Comparison of ENCODE assay signal across 27 cellular contexts in the genomic region with DNA sequence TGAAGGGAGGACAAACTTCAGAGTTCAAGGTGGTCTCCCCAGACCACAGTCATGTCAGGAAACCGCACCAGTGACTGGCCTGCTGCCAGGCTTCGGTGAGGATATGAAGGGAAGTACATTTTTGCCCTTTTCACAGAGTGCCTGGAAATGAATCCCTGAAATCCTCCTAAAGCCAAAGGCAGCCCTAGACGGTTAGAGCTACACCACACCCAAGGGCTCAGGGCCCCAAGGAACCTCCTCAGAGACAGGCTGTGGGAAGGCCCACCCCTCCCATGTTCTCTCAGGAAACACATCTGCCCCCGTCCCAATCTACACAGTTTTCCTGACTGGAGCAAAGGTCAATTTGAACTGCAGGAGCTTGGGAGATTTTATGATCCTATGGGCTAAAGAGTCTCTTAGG. TPM values are rescaled to one million over a fixed set of nuclear protein-coding genes. Genes with fewer than 3 reads are reported as not detected.
A peak's percentile ranks its signal among the peaks of the same experiment; 100 is the strongest.
DNase-seq lines count a peak whose midpoint lies in the region; ATAC-seq, FAIRE-seq and TF ChIP-seq lines count a peak whose summit lies in the region.
"Had no signal": no experiment of that assay in that cellular context is flagged by ENCODE, and none has a peak within 500 bp of the region (broad histone marks: within the 10 kb centered on the region; RNA-seq: fewer than 3 reads in every experiment).

No MANE protein-coding gene starts in this region.

- no peak overlapping the region for H3K4me2 ChIP-seq in endothelial cell of umbilical vein (ENCODE audit: insufficient read depth, low read length)
- peak overlapping the region; percentile 44 for H3K4me2 ChIP-seq in HepG2 (ENCODE audit: low read depth, low read length)

- ATAC-seq in HepG2, result peak; percentile 62
- ATAC-seq: activated naive CD4-positive, alpha-beta T cell treated with anti-CD3 and anti-CD28 coated beads, Interleukin-2, amount 50 U/mL, for 72 hours; esophagus mucosa; stimulated activated memory B cell treated with anti-CD40 and anti-IgM and Interleukin-4, amounts not matched to agents 10 μg/mL and 1 μg/mL and 100 μg/mL, for 72 hours had no signal

- no peaks in the 10 kb centered on the region for H3K36me3 Mint-ChIP-seq in type B pancreatic cell
- H3K36me3 Mint-ChIP-seq: activated naive CD4-positive, alpha-beta T cell treated with anti-CD3 and anti-CD28 coated beads, Interleukin-2, amount 50 U/mL, for 72 hours; stimulated activated memory B cell treated with anti-CD40 and anti-IgM and Interleukin-4, amounts not matched to agents 10 μg/mL and 1 μg/mL and 100 μg/mL, for 72 hours had no signal

- H3K27ac Mint-ChIP-seq in type B pancreatic cell, result no peak overlapping the region
- H3K27ac Mint-ChIP-seq: activated naive CD4-positive, alpha-beta T cell treated with anti-CD3 and anti-CD28 coated beads, Interleukin-2, amount 50 U/mL, for 72 hours; nephron; stimulated activated memory B cell treated with anti-CD40 and anti-IgM and Interleukin-4, amounts not matched to agents 10 μg/mL and 1 μg/mL and 100 μg/mL, for 72 hours had no signal

- H3K27me3 ChIP-seq in endothelial cell of umbilical vein (ENCODE audit: control insufficient read depth in 2 of 2, insufficient read depth in 2 of 2, low read length in 2 of 2), result no peaks in the 10 kb centered on the region
- 0 out of 5 replicates have a peak, but pooled peaks cover 0 to 5% of the 10 kb centered on the region in 2 experiments for H3K27me3 ChIP-seq in HepG2 (ENCODE audit: control insufficient read depth in 1 of 2, insufficient read depth in 2 of 2, low read length in 2 of 2)
- H3K27me3 ChIP-seq: Peyer's patch had no signal

- no peaks in the 10 kb centered on the region for H4K20me1 ChIP-seq in endothelial cell of umbilical vein (replicated peaks; ENCODE audit: control insufficient read depth, extremely low read depth, insufficient read depth, low read length)
- no peaks in the 10 kb centered on the region for H4K20me1 ChIP-seq in HepG2 (ENCODE audit: insufficient read depth, low read length)

- TF ChIP-seq CTCF in endothelial cell of umbilical vein (IDR thresholded peaks at IDR 0.05; ENCODE audit: extremely low read depth in 1 of 2, insufficient read depth in 1 of 2, low read depth in 1 of 2, low read length in 2 of 2), result no peak
- TF ChIP-seq CTCF in HepG2 (CRISPR knock-in tag; IDR thresholded peaks at IDR 0.05), result no peak
- TF ChIP-seq CTCF in type B pancreatic cell (conservative IDR thresholded peaks at IDR 0.05), result no peak

- TF ChIP-seq RAD21 in HepG2 (CRISPR knock-in tag; IDR thresholded peaks at IDR 0.05), result no peak

- no peaks in the 10 kb centered on the region for H3K4me1 Mint-ChIP-seq in type B pancreatic cell (ENCODE audit: unreplicated experiment)

- in situ Hi-C loops in HepG2 (cut with HindIII; ENCODE audit: extremely low pct_ligation_motif_present, low pct_unique_long_range_greater_than_20kb), result no loop called here

- TF ChIP-seq EP300 in HepG2 (IDR thresholded peaks at IDR 0.05; ENCODE audit: low read depth in 2 of 2, low read length in 2 of 2) (no peak), HepG2 (CRISPR knock-in tag; IDR thresholded peaks at IDR 0.05; ENCODE audit: borderline replicate concordance) (no peak)

- no peak overlapping the region for H2AFZ ChIP-seq in endothelial cell of umbilical vein (ENCODE audit: low read depth, low read length)
- H2AFZ ChIP-seq in HepG2 (ENCODE audit: low read length), result no peak overlapping the region

- H3K79me2 ChIP-seq in endothelial cell of umbilical vein (ENCODE audit: control insufficient read depth, insufficient read depth, low read length) (no peaks in the 10 kb centered on the region), HepG2 (ENCODE audit: insufficient read depth, low read length) (no peaks in the 10 kb centered on the region)

- no peak for FAIRE-seq in endothelial cell of umbilical vein (lab: Jason Lieb, UNC)
- no peak for FAIRE-seq in HepG2 (lab: Jason Lieb, UNC)
- FAIRE-seq: astrocyte, keratinocyte had no signal

- H3K9ac ChIP-seq in endothelial cell of umbilical vein (replicated peaks; ENCODE audit: extremely low read depth, insufficient read depth, low read length), result no peak overlapping the region
- no peak overlapping the region for H3K9ac ChIP-seq in HepG2 (ENCODE audit: insufficient read depth, low read depth, low read length)

- H3K4me3 Mint-ChIP-seq in type B pancreatic cell, result no peak overlapping the region
- H3K4me3 Mint-ChIP-seq: nephron; stimulated activated memory B cell treated with anti-CD40 and anti-IgM and Interleukin-4, amounts not matched to agents 10 μg/mL and 1 μg/mL and 100 μg/mL, for 72 hours had no signal

- no peak for TF ChIP-seq POLR2A in endothelial cell of umbilical vein (IDR thresholded peaks at IDR 0.05; ENCODE audit: low read depth, low read length)
- TF ChIP-seq POLR2A in HepG2 (IDR thresholded peaks at IDR 0.05; ENCODE audit: insufficient read depth in 1 of 2, low read depth in 2 of 2, low read length in 2 of 2), result no peak

- H3K4me3 ChIP-seq in endothelial cell of umbilical vein (replicated peaks in 1 of 3; ENCODE audit: insufficient read depth in 1 of 3, low read depth in 1 of 3, low read length in 3 of 3) (no peak overlapping the region), HepG2 (replicated peaks in 1 of 3; ENCODE audit: insufficient read depth in 1 of 3, low read depth in 2 of 3, low read length in 3 of 3) (no peak overlapping the region; a peak in 1 of 6 replicates)
- H3K4me3 ChIP-seq: Peyer's patch had no signal

- peak; percentile 22 for DNase-seq in activated CD8-positive, alpha-beta memory T cell treated with anti-CD3 and anti-CD28 coated beads, Interleukin-2, amount 50 U/mL, for 48 hours
- no peak for DNase-seq in activated CD8-positive, alpha-beta memory T cell treated with anti-CD3 and anti-CD28 coated beads, Interleukin-2, amount 50 U/mL, for 4 hours
- DNase-seq in endothelial cell of umbilical vein (ENCODE audit: low read depth, low spot score) (peak; percentile 12), HepG2 (ENCODE audit: low spot score) (no peak), CD1c-positive myeloid dendritic cell (ENCODE audit: extremely low spot score) (no peak), NCI-H1105 treated with DMSO at 0.1 percent for 48 hours (lab: John Stamatoyannopoulos, UW) (no peak), NCI-H187 treated with DMSO at 0.1 percent for 48 hours (lab: John Stamatoyannopoulos, UW) (no peak), type B pancreatic cell (ENCODE audit: extremely low spot score, unreplicated experiment) (no peak)
- DNase-seq: 8988T; activated CD4-positive, alpha-beta T cell treated with anti-CD3 and anti-CD28 coated beads for 48 hours; AML-193; effector CD8-positive, alpha-beta T cell; foreskin melanocyte; IMR-90; NCI-H1436 treated with DMSO at 0.1 percent for 48 hours; NCI-H510A treated with DMSO at 0.1 percent for 48 hours had no signal

- CTCF ChIA-PET in endothelial cell of umbilical vein (lab: Charles Lee), result interaction anchor here (0.6 to 1.9 kb wide), 6 partner anchors 9 to 122 kb away, joined by 3 to 5 read pairs (median 3); partner anchors contain the start of gene RNASE1
- CTCF ChIA-PET in HepG2 (lab: Yijun Ruan, JAX; ENCODE audit: low intra/inter-chr PET ratio, low total read pairs), result no interaction called here

- BruUV-seq in endothelial cell of umbilical vein (replicated peaks; lab: Mats Ljungman, UMichigan), result no TSS peak
- BruUV-seq in HepG2 (replicated peaks; lab: Mats Ljungman, UMichigan), result no TSS peak

- H3K27ac ChIP-seq in endothelial cell of umbilical vein (ENCODE audit: insufficient read depth, low read depth, low read length), result no peak overlapping the region
- no peak overlapping the region for H3K27ac ChIP-seq in HepG2 (ENCODE audit: extremely low read length, insufficient read depth, low read length)

- POLR2A ChIA-PET in endothelial cell of umbilical vein (lab: Charles Lee), result no interaction called here
- POLR2A ChIA-PET in HepG2 (lab: Yijun Ruan, JAX), result no interaction called here

- 0% methylated on average over 4 of the region's 4 CpGs for WGBS in HepG2 (ENCODE audit: low lambda C conversion rate)

- H3K9me3 ChIP-seq in endothelial cell of umbilical vein (replicated peaks; ENCODE audit: control insufficient read depth, insufficient read depth, low read length), result no peaks in the 10 kb centered on the region
- no peaks in the 10 kb centered on the region for H3K9me3 ChIP-seq in HepG2 (ENCODE audit: low read length)
- H3K9me3 ChIP-seq: Peyer's patch had no signal

- H3K9me1 ChIP-seq in endothelial cell of umbilical vein (replicated peaks; ENCODE audit: control insufficient read depth, extremely low read depth, insufficient read depth, low read length), result no peaks in the 10 kb centered on the region

- H3K27me3 Mint-ChIP-seq in type B pancreatic cell, result no peaks in the 10 kb centered on the region
- H3K27me3 Mint-ChIP-seq: stimulated activated memory B cell treated with anti-CD40 and anti-IgM and Interleukin-4, amounts not matched to agents 10 μg/mL and 1 μg/mL and 100 μg/mL, for 72 hours had no signal

- dilution Hi-C loops in endothelial cell of umbilical vein (cut with MboI; ENCODE audit: extremely low pct_ligation_motif_present, low sequenced_read_pairs), result no loop called here

- H3K36me3 ChIP-seq in endothelial cell of umbilical vein (ENCODE audit: control insufficient read depth in 2 of 2, extremely low read depth in 1 of 2, insufficient read depth in 2 of 2, low read length in 2 of 2), result no peaks in the 10 kb centered on the region
- no peaks in the 10 kb centered on the region for H3K36me3 ChIP-seq in HepG2 (replicated peaks in 1 of 2; ENCODE audit: control insufficient read depth in 1 of 2, insufficient read depth in 2 of 2, low read length in 2 of 2)
- H3K36me3 ChIP-seq: Peyer's patch had no signal

- no peaks in the 10 kb centered on the region for H3K9me3 Mint-ChIP-seq in type B pancreatic cell
- H3K9me3 Mint-ChIP-seq: activated naive CD4-positive, alpha-beta T cell treated with anti-CD3 and anti-CD28 coated beads, Interleukin-2, amount 50 U/mL, for 72 hours; nephron had no signal

- intact Hi-C loops in endothelial cell of umbilical vein (cut with micrococcal nuclease) (no loop called here), HepG2 (cut with micrococcal nuclease; ENCODE audit: unreplicated experiment) (no loop called here)

- H3K4me1 ChIP-seq in endothelial cell of umbilical vein (ENCODE audit: control insufficient read depth, extremely low read depth, insufficient read depth, low read length), result peaks cover 7% of the 10 kb centered on the region
- H3K4me1 ChIP-seq in HepG2 (ENCODE audit: insufficient read depth, low read length), result peaks cover 28% of the 10 kb centered on the region

RNA-seq across cellular contexts. Expression of gene RNASE1, which starts 9.3 kb away (rescaled TPM):
- total RNA-seq in endothelial cell of umbilical vein (182 and 216 TPM in 2 replicates), HepG2 (2016; rRNA removed; fragmentation: Illumina TruSeq; extraction: Trizol) (not detected in 2 replicates), type B pancreatic cell (ENCODE audit: low replicate concordance) (476 and 793 TPM in 2 replicates)
- polyA plus RNA-seq in endothelial cell of umbilical vein (909 and 1,090 TPM in 2 replicates), HepG2 (2011; rRNA removed) (not detected in 2 replicates)
- 669 and 743 TPM in 2 replicates for polyA plus RNA-seq in endothelial cell of umbilical vein (2011; cell fraction: cytosol; rRNA removed)
- polyA plus RNA-seq in endothelial cell of umbilical vein (2011; cell fraction: nucleus; rRNA removed), result 138 and 187 TPM in 2 replicates
- 111 TPM in 2 replicates for polyA plus RNA-seq in endothelial cell of umbilical vein (2012)
- polyA minus RNA-seq in endothelial cell of umbilical vein, result 628 and 752 TPM in 2 replicates
- not detected for polyA minus RNA-seq in endothelial cell of umbilical vein (2011; cell fraction: cytosol; rRNA and poly(A)+ RNA removed)
- 35.0 and 51.5 TPM in 2 replicates for polyA minus RNA-seq in endothelial cell of umbilical vein (2011; cell fraction: nucleus; rRNA and poly(A)+ RNA removed)
- not detected in 2 replicates for total RNA-seq in HepG2 (2016; cell fraction: cytosol; rRNA removed; fragmentation: Illumina TruSeq; extraction: Trizol; ENCODE audit: low read depth)
- not detected in 2 replicates for total RNA-seq in HepG2 (2016; cell fraction: insoluble cytoplasmic fraction; rRNA removed; fragmentation: Illumina TruSeq; extraction: Trizol)
- not detected in 2 replicates for total RNA-seq in HepG2 (2016; cell fraction: membrane; rRNA removed; fragmentation: Illumina TruSeq; extraction: Trizol)
- total RNA-seq in HepG2 (2016; cell fraction: nucleus; rRNA removed; fragmentation: Illumina TruSeq; extraction: Trizol), result not detected in 2 replicates
- not detected in 2 replicates for polyA plus RNA-seq in HepG2 (2011; cell fraction: cytosol; rRNA removed)
- polyA plus RNA-seq in HepG2 (2011; cell fraction: nucleus; rRNA removed), result not detected in 2 replicates
- polyA plus RNA-seq in HepG2 (2012), result not detected in 2 replicates
- polyA plus RNA-seq in HepG2 (2016; cell fraction: cytosol; fragmentation: Illumina TruSeq; extraction: Trizol; ENCODE audit: low read depth), result not detected in 2 replicates
- polyA plus RNA-seq in HepG2 (2016; cell fraction: insoluble cytoplasmic fraction; fragmentation: Illumina TruSeq; extraction: Trizol; ENCODE audit: low read depth), result not detected in 2 replicates
- not detected in 2 replicates for polyA plus RNA-seq in HepG2 (2016; cell fraction: membrane; fragmentation: Illumina TruSeq; extraction: Trizol; ENCODE audit: low read depth)
- not detected in 2 replicates for polyA plus RNA-seq in HepG2 (2016; cell fraction: nucleus; fragmentation: Illumina TruSeq; extraction: Trizol; ENCODE audit: insufficient read depth, low read depth)
- polyA minus RNA-seq in HepG2 (2011; rRNA and poly(A)+ RNA removed; ENCODE audit: low replicate concordance), result not detected in 2 replicates
- polyA minus RNA-seq in HepG2 (2011; cell fraction: cytosol; rRNA and poly(A)+ RNA removed), result not detected in 2 replicates
- not detected in 2 replicates for polyA minus RNA-seq in HepG2 (2011; cell fraction: nucleus; rRNA and poly(A)+ RNA removed)
- total RNA-seq: activated naive CD4-positive, alpha-beta T cell treated with anti-CD3 and anti-CD28 coated beads, Interleukin-2, amount 50 U/mL, for 72 hours; IMR-90; T-helper 1 cell treated with Interleukin-12 subunit alpha and Interleukin-12 subunit beta and Interleukin-4 antibody, amounts not matched to agents 30 ng/mL and 1 ng/mL, for 36 hours had no signal
- polyA plus RNA-seq: IMR-90 had no signal

RNA-seq across cellular contexts. Expression of gene RNASE6, which starts 30.9 kb away (rescaled TPM):
- total RNA-seq in endothelial cell of umbilical vein (0.33 TPM in 1 of 2 replicates, not detected in the other), HepG2 (2016; rRNA removed; fragmentation: Illumina TruSeq; extraction: Trizol) (not detected in 2 replicates), type B pancreatic cell (ENCODE audit: low replicate concordance) (0.97 and 1.1 TPM in 2 replicates)
- polyA plus RNA-seq in endothelial cell of umbilical vein (0.70 and 0.79 TPM in 2 replicates), HepG2 (2011; rRNA removed) (not detected in 2 replicates)
- polyA plus RNA-seq in endothelial cell of umbilical vein (2011; cell fraction: cytosol; rRNA removed), result 0.52 and 0.54 TPM in 2 replicates
- polyA plus RNA-seq in endothelial cell of umbilical vein (2011; cell fraction: nucleus; rRNA removed), result not detected in 2 replicates
- 0.28 TPM in 1 of 2 replicates, not detected in the other for polyA plus RNA-seq in endothelial cell of umbilical vein (2012)
- polyA minus RNA-seq in endothelial cell of umbilical vein, result 0.80 and 1.0 TPM in 2 replicates
- not detected for polyA minus RNA-seq in endothelial cell of umbilical vein (2011; cell fraction: cytosol; rRNA and poly(A)+ RNA removed)
- polyA minus RNA-seq in endothelial cell of umbilical vein (2011; cell fraction: nucleus; rRNA and poly(A)+ RNA removed), result not detected in 2 replicates
- not detected in 2 replicates for total RNA-seq in HepG2 (2016; cell fraction: cytosol; rRNA removed; fragmentation: Illumina TruSeq; extraction: Trizol; ENCODE audit: low read depth)
- total RNA-seq in HepG2 (2016; cell fraction: insoluble cytoplasmic fraction; rRNA removed; fragmentation: Illumina TruSeq; extraction: Trizol), result not detected in 2 replicates
- total RNA-seq in HepG2 (2016; cell fraction: membrane; rRNA removed; fragmentation: Illumina TruSeq; extraction: Trizol), result not detected in 2 replicates
- not detected in 2 replicates for total RNA-seq in HepG2 (2016; cell fraction: nucleus; rRNA removed; fragmentation: Illumina TruSeq; extraction: Trizol)
- not detected in 2 replicates for polyA plus RNA-seq in HepG2 (2011; cell fraction: cytosol; rRNA removed)
- polyA plus RNA-seq in HepG2 (2011; cell fraction: nucleus; rRNA removed), result not detected in 2 replicates
- polyA plus RNA-seq in HepG2 (2012), result not detected in 2 replicates
- not detected in 2 replicates for polyA plus RNA-seq in HepG2 (2016; cell fraction: cytosol; fragmentation: Illumina TruSeq; extraction: Trizol; ENCODE audit: low read depth)
- polyA plus RNA-seq in HepG2 (2016; cell fraction: insoluble cytoplasmic fraction; fragmentation: Illumina TruSeq; extraction: Trizol; ENCODE audit: low read depth), result not detected in 2 replicates
- polyA plus RNA-seq in HepG2 (2016; cell fraction: membrane; fragmentation: Illumina TruSeq; extraction: Trizol; ENCODE audit: low read depth), result not detected in 2 replicates
- not detected in 2 replicates for polyA plus RNA-seq in HepG2 (2016; cell fraction: nucleus; fragmentation: Illumina TruSeq; extraction: Trizol; ENCODE audit: insufficient read depth, low read depth)
- polyA minus RNA-seq in HepG2 (2011; rRNA and poly(A)+ RNA removed; ENCODE audit: low replicate concordance), result not detected in 2 replicates
- polyA minus RNA-seq in HepG2 (2011; cell fraction: cytosol; rRNA and poly(A)+ RNA removed), result not detected in 2 replicates
- not detected in 2 replicates for polyA minus RNA-seq in HepG2 (2011; cell fraction: nucleus; rRNA and poly(A)+ RNA removed)
- total RNA-seq: astrocyte, IMR-90, M059J, SK-MEL-5 had no signal
- polyA plus RNA-seq: IMR-90, keratinocyte had no signal

RNA-seq across cellular contexts. Expression of gene EDDM3B, which starts 43.8 kb away (rescaled TPM):
- total RNA-seq in endothelial cell of umbilical vein (not detected in 2 replicates), HepG2 (2016; rRNA removed; fragmentation: Illumina TruSeq; extraction: Trizol) (not detected in 2 replicates), type B pancreatic cell (ENCODE audit: low replicate concordance) (not detected in 2 replicates)
- polyA plus RNA-seq in endothelial cell of umbilical vein (not detected in 2 replicates), HepG2 (2011; rRNA removed) (not detected in 2 replicates)
- polyA plus RNA-seq in endothelial cell of umbilical vein (2011; cell fraction: cytosol; rRNA removed), result not detected in 2 replicates
- polyA plus RNA-seq in endothelial cell of umbilical vein (2011; cell fraction: nucleus; rRNA removed), result not detected in 2 replicates
- polyA plus RNA-seq in endothelial cell of umbilical vein (2012), result not detected in 2 replicates
- not detected in 2 replicates for polyA minus RNA-seq in endothelial cell of umbilical vein
- polyA minus RNA-seq in endothelial cell of umbilical vein (2011; cell fraction: cytosol; rRNA and poly(A)+ RNA removed), result not detected
- not detected in 2 replicates for polyA minus RNA-seq in endothelial cell of umbilical vein (2011; cell fraction: nucleus; rRNA and poly(A)+ RNA removed)
- total RNA-seq in HepG2 (2016; cell fraction: cytosol; rRNA removed; fragmentation: Illumina TruSeq; extraction: Trizol; ENCODE audit: low read depth), result not detected in 2 replicates
- not detected in 2 replicates for total RNA-seq in HepG2 (2016; cell fraction: insoluble cytoplasmic fraction; rRNA removed; fragmentation: Illumina TruSeq; extraction: Trizol)
- total RNA-seq in HepG2 (2016; cell fraction: membrane; rRNA removed; fragmentation: Illumina TruSeq; extraction: Trizol), result not detected in 2 replicates
- total RNA-seq in HepG2 (2016; cell fraction: nucleus; rRNA removed; fragmentation: Illumina TruSeq; extraction: Trizol), result not detected in 2 replicates
- polyA plus RNA-seq in HepG2 (2011; cell fraction: cytosol; rRNA removed), result not detected in 2 replicates
- not detected in 2 replicates for polyA plus RNA-seq in HepG2 (2011; cell fraction: nucleus; rRNA removed)
- polyA plus RNA-seq in HepG2 (2012), result not detected in 2 replicates
- polyA plus RNA-seq in HepG2 (2016; cell fraction: cytosol; fragmentation: Illumina TruSeq; extraction: Trizol; ENCODE audit: low read depth), result not detected in 2 replicates
- not detected in 2 replicates for polyA plus RNA-seq in HepG2 (2016; cell fraction: insoluble cytoplasmic fraction; fragmentation: Illumina TruSeq; extraction: Trizol; ENCODE audit: low read depth)
- polyA plus RNA-seq in HepG2 (2016; cell fraction: membrane; fragmentation: Illumina TruSeq; extraction: Trizol; ENCODE audit: low read depth), result not detected in 2 replicates
- not detected in 2 replicates for polyA plus RNA-seq in HepG2 (2016; cell fraction: nucleus; fragmentation: Illumina TruSeq; extraction: Trizol; ENCODE audit: insufficient read depth, low read depth)
- polyA minus RNA-seq in HepG2 (2011; rRNA and poly(A)+ RNA removed; ENCODE audit: low replicate concordance), result not detected in 2 replicates
- not detected in 2 replicates for polyA minus RNA-seq in HepG2 (2011; cell fraction: cytosol; rRNA and poly(A)+ RNA removed)
- not detected in 2 replicates for polyA minus RNA-seq in HepG2 (2011; cell fraction: nucleus; rRNA and poly(A)+ RNA removed)
- total RNA-seq: activated naive CD4-positive, alpha-beta T cell treated with anti-CD3 and anti-CD28 coated beads, Interleukin-2, amount 50 U/mL, for 72 hours; astrocyte; esophagus mucosa; IMR-90; M059J; Peyer's patch; SK-MEL-5; T-helper 1 cell treated with Interleukin-12 subunit alpha and Interleukin-12 subunit beta and Interleukin-4 antibody, amounts not matched to agents 30 ng/mL and 1 ng/mL, for 36 hours; temporal lobe had no signal
- polyA plus RNA-seq: IMR-90, keratinocyte had no signal

Comparison
In these comparisons a context has a peak if more than half of its experiments do, and no peak if none do; other contexts are left out.
1. DNase-seq: peak in activated CD8-positive, alpha-beta memory T cell treated with anti-CD3 and anti-CD28 coated beads, Interleukin-2, amount 50 U/mL, for 48 hours (single experiment) and endothelial cell of umbilical vein (single experiment); none in activated CD8-positive, alpha-beta memory T cell treated with anti-CD3 and anti-CD28 coated beads, Interleukin-2, amount 50 U/mL, for 4 hours (single experiment), HepG2 (single experiment), CD1c-positive myeloid dendritic cell (single experiment), NCI-H1105 treated with DMSO at 0.1 percent for 48 hours (single experiment), NCI-H187 treated with DMSO at 0.1 percent for 48 hours (single experiment) and type B pancreatic cell (single experiment).
2. RNA of gene RNASE1, which starts 9.3 kb away (total RNA-seq): 476 to 793 TPM in type B pancreatic cell and 182 to 216 TPM in endothelial cell of umbilical vein; not detected in HepG2; every median in the first group is over 100 times any median in the second.